Comparison of ENCODE assay signal across 8 cellular contexts in genomic region chr4:100095729-100096595, GRCh38.
DNase-seq lines count a peak whose midpoint lies in the region; ATAC-seq and TF ChIP-seq lines count a peak whose summit lies in the region.

No MANE protein-coding gene starts in this region.

- no peaks in the 10 kb centered on the region for H3K9me3 ChIP-seq in neural cell (ENCODE audit: low read length)
- no peaks in the 10 kb centered on the region for H3K9me3 ChIP-seq in testis

- no peaks in the 10 kb centered on the region for H3K9me2 ChIP-seq in neural cell (ENCODE audit: insufficient read depth, low read length)

- H3K9ac ChIP-seq in neural cell (ENCODE audit: low read length), result no peak overlapping the region

- H2AFZ ChIP-seq in neural cell (ENCODE audit: low read depth, low read length), result no peak overlapping the region

- H3K4me1 ChIP-seq in testis, result peaks cover 10% of the 10 kb centered on the region

- H4K20me1 ChIP-seq in neural cell (ENCODE audit: insufficient read depth), result no peaks in the 10 kb centered on the region

- 24 to 36% methylated on average over 7 of the region's 7 CpGs for WGBS in testis, 2 donors

- DNase-seq in COLO829 (ENCODE audit: low spot score) (peak; percentile 81), NOMO-1 treated with DMSO at 0.1 percent for 48 hours (lab: John Stamatoyannopoulos, UW; ENCODE audit: unreplicated experiment) (peak; percentile 78), testis (peak; percentile 74)
- DNase-seq in activated CD8-positive, alpha-beta memory T cell treated with anti-CD3 and anti-CD28 coated beads, Interleukin-2, amount 50 U/mL, for 48 hours, result peak; percentile 77

- H3K4me2 ChIP-seq in neural cell (ENCODE audit: low read length), result no peak overlapping the region

- no peaks in the 10 kb centered on the region for H3K36me3 ChIP-seq in neural cell (ENCODE audit: insufficient read depth, low read length)
- no peaks in the 10 kb centered on the region for H3K36me3 ChIP-seq in testis (ENCODE audit: low read depth, missing control alignments)

- no peak for TF ChIP-seq EP300 in neural cell (conservative IDR thresholded peaks at IDR 0.05; ENCODE audit: poor library complexity, severe bottlenecking)

- H3K27me3 ChIP-seq in neural cell (ENCODE audit: insufficient read depth, low read depth, low read length) (no peaks in the 10 kb centered on the region), testis (no peaks in the 10 kb centered on the region)

- peak; percentile 9 for TF ChIP-seq RAD21 in neural cell (conservative IDR thresholded peaks at IDR 0.05)

- TF ChIP-seq CTCF in neural cell (IDR thresholded peaks at IDR 0.05; ENCODE audit: poor library complexity, severe bottlenecking), result peak; percentile 47
- peak; percentile 43 to 60 (median 57) for TF ChIP-seq CTCF in testis (IDR thresholded peaks at IDR 0.05)

- no peaks in the 10 kb centered on the region for H3F3A ChIP-seq in neural cell (ENCODE audit: insufficient read depth, low read length, poor library complexity, severe bottlenecking)

- H3K79me2 ChIP-seq in neural cell (replicated peaks; ENCODE audit: insufficient read depth, low read length), result no peaks in the 10 kb centered on the region

- intact Hi-C loops in testis (cut with DNase I; ENCODE audit: low total_unique reads), result no loop called here

- ATAC-seq in GM19395 (IDR thresholded peaks at IDR 0.05; ENCODE audit: unreplicated experiment) (peak; percentile 95), HG03442 (IDR thresholded peaks at IDR 0.05; ENCODE audit: unreplicated experiment) (peak; percentile 96), esophagus mucosa (peak; percentile 85)

- H3K4me3 ChIP-seq in neural cell (ENCODE audit: low read length) (no peak overlapping the region), testis (no peak overlapping the region)

- TF ChIP-seq POLR2A in testis (IDR thresholded peaks at IDR 0.05), result no peak

- no peak overlapping the region for H3K27ac ChIP-seq in neural cell (ENCODE audit: low read length)
- no peak overlapping the region for H3K27ac ChIP-seq in testis

TF ChIP-seq in neural cell, 6 proteins besides CTCF, POLR2A, EP300 and RAD21:
- TF ChIP-seq MXI1 (conservative IDR thresholded peaks at IDR 0.05; ENCODE audit: poor library complexity, severe bottlenecking) (no peak), SMC3 (conservative IDR thresholded peaks at IDR 0.05; ENCODE audit: poor library complexity) (peak; percentile 41)
